In genomic region chr5:40784027-40784653, GRCh38 we compare ENCODE assay signal across 1 cellular context.
TF ChIP-seq lines count a peak whose summit lies in the region.

No MANE protein-coding gene starts in this region.

TF ChIP-seq in HepG2, 621 proteins besides CTCF, POLR2A, EP300 and RAD21 (continued from another document and continues in another):
- TF ChIP-seq ZNF678 (CRISPR knock-in tag; IDR thresholded peaks at IDR 0.05) (no peak), ZXDC (CRISPR knock-in tag; IDR thresholded peaks at IDR 0.05) (no peak), FOXM1 (CRISPR knock-in tag; IDR thresholded peaks at IDR 0.05) (no peak), ZNF430 (CRISPR knock-in tag; IDR thresholded peaks at IDR 0.05) (no peak), GABPB1 (CRISPR knock-in tag; IDR thresholded peaks at IDR 0.05) (no peak), ZSCAN20 (CRISPR knock-in tag; IDR thresholded peaks at IDR 0.05; ENCODE audit: borderline replicate concordance) (no peak), ZNF142 (CRISPR knock-in tag; IDR thresholded peaks at IDR 0.05) (no peak), ZNF563 (CRISPR knock-in tag; IDR thresholded peaks at IDR 0.05) (no peak), ZC3H4 (CRISPR knock-in tag; IDR thresholded peaks at IDR 0.05; ENCODE audit: borderline replicate concordance) (no peak), ZNF230 (CRISPR knock-in tag; IDR thresholded peaks at IDR 0.05) (no peak), RARG (CRISPR knock-in tag; IDR thresholded peaks at IDR 0.05; ENCODE audit: low read depth) (no peak), ZNF552 (CRISPR knock-in tag; IDR thresholded peaks at IDR 0.05; ENCODE audit: borderline replicate concordance) (no peak), ARNT (IDR thresholded peaks at IDR 0.05) (no peak), ELF1 (CRISPR knock-in tag; IDR thresholded peaks at IDR 0.05) (0 out of 2 replicates have a peak, but pooled peaks have one; percentile 39), NONO (IDR thresholded peaks at IDR 0.05) (no peak), NONO (CRISPR knock-in tag; conservative IDR thresholded peaks at IDR 0.05) (no peak), ZNF749 (CRISPR knock-in tag; IDR thresholded peaks at IDR 0.05; ENCODE audit: borderline replicate concordance) (no peak), KDM4B (CRISPR knock-in tag; IDR thresholded peaks at IDR 0.05) (no peak), HOXA9 (CRISPR knock-in tag; IDR thresholded peaks at IDR 0.05; ENCODE audit: borderline replicate concordance) (no peak), PCBP2 (optimal IDR thresholded peaks at IDR 0.05; ENCODE audit: low read depth, low read length, poor library complexity, severe bottlenecking) (no peak), HNF1A (IDR thresholded peaks at IDR 0.05; ENCODE audit: low read depth) (peak; percentile 95), HNF1A (CRISPR knock-in tag; IDR thresholded peaks at IDR 0.05; ENCODE audit: borderline replicate concordance) (peak; percentile 98), SIX1 (CRISPR knock-in tag; IDR thresholded peaks at IDR 0.05; ENCODE audit: borderline replicate concordance) (0 out of 2 replicates have a peak, but pooled peaks have one; percentile 21), TFAP4 (IDR thresholded peaks at IDR 0.05; ENCODE audit: borderline replicate concordance, low read depth) (no peak), REL (CRISPR knock-in tag; conservative IDR thresholded peaks at IDR 0.05) (no peak), DRAP1 (CRISPR knock-in tag; IDR thresholded peaks at IDR 0.05) (peak; percentile 94), ZNF652 (CRISPR knock-in tag; IDR thresholded peaks at IDR 0.05; ENCODE audit: borderline replicate concordance, low read depth) (0 out of 2 replicates have a peak, but pooled peaks have one; percentile 6), RBM22 (optimal IDR thresholded peaks at IDR 0.05; ENCODE audit: low read length) (no peak), SAP130 (CRISPR knock-in tag; IDR thresholded peaks at IDR 0.05; ENCODE audit: low read depth) (peak; percentile 82), ZNF282 (IDR thresholded peaks at IDR 0.05; ENCODE audit: partially characterized antibody) (no peak), ZFAT (CRISPR knock-in tag; conservative IDR thresholded peaks at IDR 0.05) (no peak), ZNF33B (CRISPR knock-in tag; IDR thresholded peaks at IDR 0.05) (no peak), BCL3 (CRISPR knock-in tag; IDR thresholded peaks at IDR 0.05) (no peak), ZFP36 (IDR thresholded peaks at IDR 0.05; ENCODE audit: borderline replicate concordance, low read depth, low read length, partially characterized antibody) (no peak), USF2 (IDR thresholded peaks at IDR 0.05; ENCODE audit: low read depth, low read length) (no peak), USF2 (CRISPR knock-in tag; IDR thresholded peaks at IDR 0.05; ENCODE audit: borderline replicate concordance) (no peak), ZNF713 (CRISPR knock-in tag; IDR thresholded peaks at IDR 0.05) (no peak), ZBTB7A (CRISPR knock-in tag; IDR thresholded peaks at IDR 0.05) (no peak), DMAP1 (CRISPR knock-in tag; IDR thresholded peaks at IDR 0.05) (no peak), ZFP90 (CRISPR knock-in tag; IDR thresholded peaks at IDR 0.05; ENCODE audit: borderline replicate concordance) (no peak), MEIS2 (CRISPR knock-in tag; IDR thresholded peaks at IDR 0.05) (no peak), ZNF616 (CRISPR knock-in tag; IDR thresholded peaks at IDR 0.05; ENCODE audit: low read depth) (no peak), ZNF326 (CRISPR knock-in tag; IDR thresholded peaks at IDR 0.05; ENCODE audit: borderline replicate concordance) (no peak), ZFP91 (CRISPR knock-in tag; IDR thresholded peaks at IDR 0.05; ENCODE audit: borderline replicate concordance) (no peak), ZNF792 (CRISPR knock-in tag; IDR thresholded peaks at IDR 0.05) (0 out of 2 replicates have a peak, but pooled peaks have one; percentile 45), PAF1 (CRISPR knock-in tag; IDR thresholded peaks at IDR 0.05) (no peak), NFKB2 (CRISPR knock-in tag; IDR thresholded peaks at IDR 0.05; ENCODE audit: borderline replicate concordance) (no peak), NFIC (IDR thresholded peaks at IDR 0.05; ENCODE audit: low read length) (peak; percentile 38; the same call in 1 of the 2 replicates)
